Comparison of ENCODE assay signal across 20 cellular contexts in the genomic region with DNA sequence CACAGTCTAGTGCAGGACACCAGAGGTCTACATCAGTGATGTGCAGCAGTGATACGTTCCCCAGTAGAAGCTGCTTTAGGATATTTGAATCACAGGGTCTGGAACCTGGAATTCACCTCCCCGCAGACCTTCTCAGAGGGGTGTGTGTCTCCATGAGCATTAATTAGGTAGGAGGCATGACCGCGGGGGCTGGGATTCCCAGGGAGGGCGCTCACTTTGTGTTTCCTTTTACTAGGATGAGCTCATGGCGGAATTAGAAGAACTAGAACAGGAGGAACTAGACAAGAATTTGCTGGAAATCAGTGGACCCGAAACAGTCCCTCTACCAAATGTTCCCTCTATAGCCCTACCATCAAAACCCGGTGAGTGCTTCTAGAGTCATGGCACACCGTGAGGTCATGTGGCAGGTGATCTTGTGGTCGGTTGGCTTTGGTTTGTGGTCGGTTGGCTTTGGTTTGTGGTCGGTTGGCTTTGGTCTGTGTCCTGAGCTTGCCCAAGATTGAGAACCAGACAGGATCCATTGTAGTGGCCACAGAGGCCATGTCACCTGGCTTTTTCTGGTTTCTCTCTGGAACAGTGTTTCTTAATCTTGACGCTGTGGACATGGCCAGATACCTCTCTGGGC. TPM values are rescaled to one million over a fixed set of nuclear protein-coding genes. Genes with fewer than 3 reads are reported as not detected.
DNase-seq lines count a peak whose midpoint lies in the region; TF ChIP-seq lines count a peak whose summit lies in the region.
"Had no signal": no experiment of that assay in that cellular context is flagged by ENCODE, and none has a peak within 500 bp of the region (broad histone marks: within the 10 kb centered on the region; RNA-seq: fewer than 3 reads in every experiment).

No MANE protein-coding gene starts in this region.

- H3K4me1 Mint-ChIP-seq in activated naive CD4-positive, alpha-beta T cell treated with anti-CD3 and anti-CD28 coated beads, Interleukin-2, amount 10 ng/mL, durations not matched to agents 7 days and 5 days, result peaks cover 93% of the 10 kb centered on the region
- no peaks in the 10 kb centered on the region for H3K4me1 Mint-ChIP-seq in endodermal cell

- H3K4me3 ChIP-seq in endodermal cell (ENCODE audit: low read length), result no peak overlapping the region
- H3K4me3 ChIP-seq in colonic mucosa, result no peak overlapping the region
- H3K4me3 ChIP-seq: dorsolateral prefrontal cortex, SK-N-MC had no signal

- no peaks in the 10 kb centered on the region for H3K27me3 ChIP-seq in endodermal cell (ENCODE audit: control insufficient read depth, insufficient read depth, low read length, poor library complexity, severe bottlenecking)
- no peaks in the 10 kb centered on the region for H3K27me3 ChIP-seq in colonic mucosa
- H3K27me3 ChIP-seq: dorsolateral prefrontal cortex had no signal

- WGBS in endodermal cell (ENCODE audit: insufficient coverage in 1 of 2, insufficient read length in 1 of 2), 2 experiments, result 92 to 95% methylated on average over 5 to 13 of the region's 13 CpGs

- in situ Hi-C loops in GM13977 (cut with MboI; ENCODE audit: low pct_unique_long_range_greater_than_20kb, low sequenced_read_pairs, unreplicated experiment), result no loop called here

- intact Hi-C loops in colonic mucosa (cut with DNase I), result no loop called here

- H3K4me3 Mint-ChIP-seq in activated naive CD4-positive, alpha-beta T cell treated with anti-CD3 and anti-CD28 coated beads, Interleukin-2, amount 10 ng/mL, durations not matched to agents 7 days and 5 days, result no peak overlapping the region
- no peak overlapping the region for H3K4me3 Mint-ChIP-seq in endodermal cell
- H3K4me3 Mint-ChIP-seq: central memory CD8-positive, alpha-beta T cell; naive B cell had no signal

- no peaks in the 10 kb centered on the region for H3K9me3 Mint-ChIP-seq in activated naive CD4-positive, alpha-beta T cell treated with anti-CD3 and anti-CD28 coated beads, Interleukin-2, amount 10 ng/mL, durations not matched to agents 7 days and 5 days
- H3K9me3 Mint-ChIP-seq in endodermal cell, result no peaks in the 10 kb centered on the region
- H3K9me3 Mint-ChIP-seq: central memory CD8-positive, alpha-beta T cell; naive B cell had no signal

- peaks cover 50% of the 10 kb centered on the region for H3K36me3 ChIP-seq in endodermal cell (ENCODE audit: control insufficient read depth, insufficient read depth, low read length)
- peaks cover 26% of the 10 kb centered on the region for H3K36me3 ChIP-seq in colonic mucosa

- no peak for TF ChIP-seq CTCF in endodermal cell (conservative IDR thresholded peaks at IDR 0.05)
- TF ChIP-seq CTCF in colonic mucosa (IDR thresholded peaks at IDR 0.05), result no peak
- no peak for TF ChIP-seq CTCF in GM13977 (IDR thresholded peaks at IDR 0.05; ENCODE audit: extremely low read depth, insufficient read depth, missing control alignments)

- H3K36me3 Mint-ChIP-seq in activated naive CD4-positive, alpha-beta T cell treated with anti-CD3 and anti-CD28 coated beads, Interleukin-2, amount 10 ng/mL, durations not matched to agents 7 days and 5 days, result peaks cover 84% of the 10 kb centered on the region
- H3K36me3 Mint-ChIP-seq in endodermal cell (ENCODE audit: low read depth), result peaks cover 72% of the 10 kb centered on the region

- CTCF ChIA-PET in activated naive CD4-positive, alpha-beta T cell treated with anti-CD3 and anti-CD28 coated beads, Interleukin-2, amount 10 ng/mL, durations not matched to agents 7 days and 5 days (lab: Charles Lee), result interaction anchor here (1.4 to 6.0 kb wide), 4 partner anchors 9 to 62 kb away, joined by 3 to 38 read pairs (median 4); no protein-coding TSS in a partner anchor

- H3K4me1 ChIP-seq in endodermal cell (ENCODE audit: control insufficient read depth, insufficient read depth, low read length) (no peaks in the 10 kb centered on the region), colonic mucosa (no peaks in the 10 kb centered on the region)

- H3K9me3 ChIP-seq in endodermal cell (ENCODE audit: control insufficient read depth, low read length), result no peaks in the 10 kb centered on the region
- H3K9me3 ChIP-seq in colonic mucosa, result no peaks in the 10 kb centered on the region

- peak overlapping the region; percentile 90 for H3K27ac Mint-ChIP-seq in activated naive CD4-positive, alpha-beta T cell treated with anti-CD3 and anti-CD28 coated beads, Interleukin-2, amount 10 ng/mL, durations not matched to agents 7 days and 5 days
- H3K27ac Mint-ChIP-seq in endodermal cell, result peak overlapping the region; percentile 56

- no peak for DNase-seq in activated naive CD4-positive, alpha-beta T cell treated with anti-CD3 and anti-CD28 coated beads, Interleukin-2, amount 10 ng/mL, durations not matched to agents 7 days and 5 days
- DNase-seq in activated naive CD4-positive, alpha-beta T cell treated with Interleukin-2 at 50 U/mL for 16 hours, result no peak
- peak; percentile 13 for DNase-seq in OCI-M1 (lab: John Stamatoyannopoulos, UW)
- no peak for DNase-seq in endodermal cell
- DNase-seq in colonic mucosa, result no peak
- DNase-seq in GM13977 (ENCODE audit: low spot score), result no peak
- DNase-seq in NK-92 treated with Interleukin-12 subunit alpha and Interleukin-12 subunit beta, amount 100 ng/mL, for 24 hours (lab: John Stamatoyannopoulos, UW), result no peak
- DNase-seq: activated gamma-delta T cell treated with Interleukin-2 at 50 U/mL for 16 hours, DMS 273 treated with DMSO at 0.1 percent for 48 hours, dorsolateral prefrontal cortex, HCEC 1CT, mesendoderm, naive B cell, NCI-H1694, NCI-H2171, NCI-H526, T1000 had no signal

- H3K9ac ChIP-seq in endodermal cell (ENCODE audit: extremely low read depth, low read length, poor library complexity, severe bottlenecking), result no peak overlapping the region
- H3K9ac ChIP-seq in colonic mucosa (ENCODE audit: low read depth in 2 of 2, low read length in 2 of 2), result no peak overlapping the region

- no peaks in the 10 kb centered on the region for H3K27me3 Mint-ChIP-seq in activated naive CD4-positive, alpha-beta T cell treated with anti-CD3 and anti-CD28 coated beads, Interleukin-2, amount 10 ng/mL, durations not matched to agents 7 days and 5 days
- H3K27me3 Mint-ChIP-seq in endodermal cell (ENCODE audit: insufficient read depth), result no peaks in the 10 kb centered on the region
- H3K27me3 Mint-ChIP-seq: central memory CD8-positive, alpha-beta T cell; naive B cell had no signal

- H3K27ac ChIP-seq in endodermal cell (ENCODE audit: low read depth, low read length) (no peak overlapping the region), colonic mucosa (no peak overlapping the region)
- H3K27ac ChIP-seq: epithelial cell of prostate, SK-N-MC had no signal

RNA-seq across cellular contexts. Expression of a gene that starts 40.8 kb away (rescaled TPM):
- total RNA-seq in endodermal cell (100 to 1,000 TPM in 1 of 2 donors, 10 to 100 TPM in 1; 81.5 to 116 TPM), colonic mucosa (100 to 1,000 TPM; 165 to 227 TPM)
- 74.7 TPM for polyA plus RNA-seq in endodermal cell (2013, experiment 1 of 2)
- 71.3 TPM for polyA plus RNA-seq in endodermal cell (2013, experiment 2 of 2)
